In the genomic region with DNA sequence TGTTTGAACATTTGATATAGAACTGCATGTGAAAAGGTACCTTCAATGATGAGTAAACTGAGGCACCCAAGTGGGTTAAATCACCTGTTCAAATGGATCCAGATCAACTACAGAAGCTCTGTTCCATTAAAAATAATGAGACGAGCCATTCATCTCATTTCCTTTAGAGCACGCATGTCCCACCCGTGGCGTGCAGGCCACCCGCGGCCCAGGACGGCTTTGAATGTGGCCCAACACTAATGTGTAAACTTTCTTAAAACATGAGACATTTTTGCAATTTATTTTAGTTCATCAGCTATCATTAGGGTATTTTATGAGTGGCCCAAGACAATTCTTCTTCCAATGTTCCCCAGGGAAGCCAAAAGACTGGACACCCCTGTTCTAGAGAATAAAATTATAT, we compare ENCODE assay signal across 24 cellular contexts.
"Had no signal": no experiment of that assay in that cellular context is flagged by ENCODE, and none has a peak within 500 bp of the region (broad histone marks: within the 10 kb centered on the region; RNA-seq: fewer than 3 reads in every experiment).

No MANE protein-coding gene starts in this region.

- DNase-seq: colonic mucosa; cortex of kidney; dermis blood vessel endothelial cell; effector CD4-positive, alpha-beta T cell; effector CD8-positive, alpha-beta T cell; effector memory CD4-positive, alpha-beta T cell; effector memory CD8-positive, alpha-beta T cell; endodermal cell; erythroblast; esophagus squamous epithelium; foreskin fibroblast; foreskin keratinocyte; foreskin melanocyte; gastrocnemius medialis; glutamatergic neuron; head of caudate nucleus; heart left ventricle; heart right ventricle had no signal

- H3K27me3 ChIP-seq: colonic mucosa, esophagus squamous epithelium, foreskin keratinocyte, gastrocnemius medialis had no signal

- H3K4me1 ChIP-seq: colonic mucosa, esophagus muscularis mucosa, esophagus squamous epithelium, foreskin keratinocyte, gastrocnemius medialis, gastroesophageal sphincter, heart left ventricle, heart right ventricle had no signal

- H3K4me3 ChIP-seq: colonic mucosa, coronary artery, dorsolateral prefrontal cortex, esophagus muscularis mucosa, esophagus squamous epithelium, gastrocnemius medialis, gastroesophageal sphincter, heart left ventricle, heart right ventricle had no signal

- H3K27ac ChIP-seq: colonic mucosa, coronary artery, epithelial cell of prostate, esophagus muscularis mucosa, esophagus squamous epithelium, foreskin keratinocyte, gastrocnemius medialis, gastroesophageal sphincter, heart left ventricle, heart right ventricle had no signal

- ATAC-seq: effector memory CD8-positive, alpha-beta T cell; esophagus mucosa; foreskin keratinocyte; gastrocnemius medialis; gastroesophageal sphincter; heart left ventricle; heart right ventricle had no signal

- H3K36me3 ChIP-seq: colonic mucosa, esophagus muscularis mucosa, esophagus squamous epithelium, gastrocnemius medialis, gastroesophageal sphincter, heart left ventricle, heart right ventricle had no signal

- H3K9me3 ChIP-seq: esophagus muscularis mucosa, esophagus squamous epithelium, gastrocnemius medialis, gastroesophageal sphincter, heart left ventricle, heart right ventricle had no signal
